In genomic region chr3:20511863-20512262, GRCh38 we compare ENCODE assay signal across 9 cellular contexts.
DNase-seq lines count a peak whose midpoint lies in the region; ATAC-seq, FAIRE-seq and TF ChIP-seq lines count a peak whose summit lies in the region.
"Had no signal": no experiment of that assay in that cellular context is flagged by ENCODE, and none has a peak within 500 bp of the region (broad histone marks: within the 10 kb centered on the region; RNA-seq: fewer than 3 reads in every experiment).

No MANE protein-coding gene starts in this region.

- H3K27me3 ChIP-seq in RWPE2 (ENCODE audit: insufficient read depth, poor library complexity, severe bottlenecking): no peaks in the 10 kb centered on the region

- no peaks in the 10 kb centered on the region for H3K4me1 Mint-ChIP-seq in activated CD4-positive, alpha-beta memory T cell treated with anti-CD3 and anti-CD28 coated beads, Interleukin-2, amount 10 ng/mL, durations not matched to agents 7 days and 5 days

- H3K9me3 ChIP-seq in RWPE2 (ENCODE audit: severe bottlenecking): no peaks in the 10 kb centered on the region

- CTCF ChIA-PET in activated CD4-positive, alpha-beta memory T cell treated with anti-CD3 and anti-CD28 coated beads, Interleukin-2, amount 10 ng/mL, durations not matched to agents 7 days and 5 days (lab: Charles Lee): no interaction called here

- peak; percentile 80 for TF ChIP-seq CTCF in RWPE2 (IDR thresholded peaks at IDR 0.05; ENCODE audit: poor library complexity, severe bottlenecking)
- TF ChIP-seq CTCF in fibroblast of villous mesenchyme (IDR thresholded peaks at IDR 0.05; ENCODE audit: insufficient read depth, low read depth, low read length): peak; percentile 69

- DNase-seq in NOMO-1 (lab: John Stamatoyannopoulos, UW; ENCODE audit: unreplicated experiment in 2 of 2) (peak; percentile 6 to 33), NOMO-1 treated with dmso at 0.1 percent for 144 hours (lab: John Stamatoyannopoulos, UW; ENCODE audit: unreplicated experiment) (no peak), H54 (ENCODE audit: insufficient read length, low spot score) (peak; percentile 10), RWPE2 (ENCODE audit: low spot score) (no peak), fibroblast of villous mesenchyme (ENCODE audit: low read depth) (peak; percentile 60), pulmonary artery endothelial cell (ENCODE audit: low read depth, low spot score) (peak; percentile 13)
- DNase-seq in Jurkat, Clone E6-1 (ENCODE audit: low read depth, low spot score): peak; percentile 30
- DNase-seq in activated CD4-positive, alpha-beta memory T cell treated with anti-CD3 and anti-CD28 coated beads, Interleukin-2, amount 10 ng/mL, durations not matched to agents 7 days and 5 days: no peak

- peak; percentile 72 for ATAC-seq in RWPE2 (ENCODE audit: low read depth)

- H3K9me3 Mint-ChIP-seq in activated CD4-positive, alpha-beta memory T cell treated with anti-CD3 and anti-CD28 coated beads, Interleukin-2, amount 10 ng/mL, durations not matched to agents 7 days and 5 days: no peaks in the 10 kb centered on the region

- no peaks in the 10 kb centered on the region for H3K27me3 Mint-ChIP-seq in activated CD4-positive, alpha-beta memory T cell treated with anti-CD3 and anti-CD28 coated beads, Interleukin-2, amount 10 ng/mL, durations not matched to agents 7 days and 5 days
- H3K27me3 Mint-ChIP-seq: CD4-positive, CD25-positive, alpha-beta regulatory T cell had no signal

- no peak overlapping the region for H3K4me3 Mint-ChIP-seq in activated CD4-positive, alpha-beta memory T cell treated with anti-CD3 and anti-CD28 coated beads, Interleukin-2, amount 10 ng/mL, durations not matched to agents 7 days and 5 days
- H3K4me3 Mint-ChIP-seq: CD4-positive, CD25-positive, alpha-beta regulatory T cell had no signal

- no peak overlapping the region for H3K4me3 ChIP-seq in Jurkat, Clone E6-1 (ENCODE audit: low read length)
- H3K4me3 ChIP-seq in RWPE2 (ENCODE audit: severe bottlenecking) (no peak overlapping the region), fibroblast of villous mesenchyme (ENCODE audit: low read depth, low read length) (no peak overlapping the region)

- POLR2A ChIA-PET in activated CD4-positive, alpha-beta memory T cell treated with anti-CD3 and anti-CD28 coated beads, Interleukin-2, amount 10 ng/mL, durations not matched to agents 7 days and 5 days (lab: Charles Lee): no interaction called here

- no peaks in the 10 kb centered on the region for H3K36me3 Mint-ChIP-seq in activated CD4-positive, alpha-beta memory T cell treated with anti-CD3 and anti-CD28 coated beads, Interleukin-2, amount 10 ng/mL, durations not matched to agents 7 days and 5 days (ENCODE audit: low read depth)
- H3K36me3 Mint-ChIP-seq: CD4-positive, CD25-positive, alpha-beta regulatory T cell had no signal

- H3K27ac Mint-ChIP-seq in activated CD4-positive, alpha-beta memory T cell treated with anti-CD3 and anti-CD28 coated beads, Interleukin-2, amount 10 ng/mL, durations not matched to agents 7 days and 5 days: no peak overlapping the region
- H3K27ac Mint-ChIP-seq: CD4-positive, CD25-positive, alpha-beta regulatory T cell had no signal

- no peaks in the 10 kb centered on the region for H3K36me3 ChIP-seq in RWPE2 (ENCODE audit: low read depth)

- TF ChIP-seq POLR2A in H54 (IDR thresholded peaks at IDR 0.05; ENCODE audit: low read depth, low read length): no peak

- FAIRE-seq in H54 (lab: Jason Lieb, UNC): peak; percentile 97

- no peaks in the 10 kb centered on the region for H3K4me1 ChIP-seq in RWPE2 (ENCODE audit: insufficient read depth, poor library complexity, severe bottlenecking)

- no peak overlapping the region for H3K27ac ChIP-seq in RWPE2 (ENCODE audit: poor library complexity, severe bottlenecking)

Comparison
In these comparisons a context has a peak if more than half of its experiments do, and no peak if none do; other contexts are left out.
1. DNase-seq: peak in NOMO-1 (2 of 2), H54 (single experiment), Jurkat, Clone E6-1 (single experiment), fibroblast of villous mesenchyme (single experiment) and pulmonary artery endothelial cell (single experiment); none in NOMO-1 treated with dmso at 0.1 percent for 144 hours (single experiment), RWPE2 (single experiment) and activated CD4-positive, alpha-beta memory T cell treated with anti-CD3 and anti-CD28 coated beads, Interleukin-2, amount 10 ng/mL, durations not matched to agents 7 days and 5 days (single experiment).